8 cellular contexts compared by ENCODE assay signal in genomic region chr10:14952851-14953451, GRCh38. TPM values are rescaled to one million over a fixed set of nuclear protein-coding genes. Genes with fewer than 3 reads are reported as not detected.
DNase-seq lines count a peak whose midpoint lies in the region; ATAC-seq, FAIRE-seq and TF ChIP-seq lines count a peak whose summit lies in the region.

No MANE protein-coding gene starts in this region.

- peak overlapping the region; percentile 81 for H2AFZ ChIP-seq in K562 (ENCODE audit: low read depth, low read length)

- H3K9me1 ChIP-seq in K562 (ENCODE audit: control insufficient read depth, insufficient read depth, low read length): no peaks in the 10 kb centered on the region

- H3K9me3 ChIP-seq in HUES6 (ENCODE audit: control insufficient read depth, insufficient read depth, low read depth, low read length) (no peaks in the 10 kb centered on the region), K562 (replicated peaks; ENCODE audit: control insufficient read depth, insufficient read depth, low read depth, low read length) (no peaks in the 10 kb centered on the region)

- H3K9me3 Mint-ChIP-seq in memory B cell: no peaks in the 10 kb centered on the region

- 15% methylated on average over 11 of the region's 11 CpGs for WGBS in K562 (ENCODE audit: insufficient coverage, low coverage, missing lambda C conversion rate)

- H3K27ac ChIP-seq in HUES6 (ENCODE audit: low read depth, low read length): no peak overlapping the region
- H3K27ac ChIP-seq in K562 (ENCODE audit: extremely low read depth, low read depth, low read length): peak overlapping the region; percentile 74

- intact Hi-C loops in K562 (cut with micrococcal nuclease): loop anchor here (5.0 kb wide), 2 partner anchors 71 to 116 kb away; partner anchors contain the start of genes CDNF, HSPA14 and MSANTD7

- ATAC-seq in K562 (no peak), memory B cell (ENCODE audit: low read depth) (no peak), HG02763 (IDR thresholded peaks at IDR 0.05; ENCODE audit: unreplicated experiment) (no peak)

- peak overlapping the region; percentile 77 for H3K4me2 ChIP-seq in K562 (ENCODE audit: insufficient read depth, low read length)

- H3K27me3 Mint-ChIP-seq in memory B cell: no peaks in the 10 kb centered on the region

- in situ Hi-C loops in K562 (cut with MboI): no loop called here

- CTCF ChIA-PET in K562 (lab: Yijun Ruan, JAX; ENCODE audit: low intra/inter-chr PET ratio): no interaction called here

- TF ChIP-seq POLR2A in K562 (conservative IDR thresholded peaks at IDR 0.05): no peak

- peak overlapping the region; percentile 90 for H3K27ac Mint-ChIP-seq in memory B cell

- POLR2A ChIA-PET in K562 (lab: Yijun Ruan, JAX): interaction anchor here (0.5 to 1.8 kb wide), 7 partner anchors 9 to 378 kb away, joined by 3 to 9 read pairs (median 4); no protein-coding TSS in a partner anchor

- peaks cover 13% of the 10 kb centered on the region for H3K4me1 ChIP-seq in HUES6 (ENCODE audit: control insufficient read depth, insufficient read depth, low read length)
- H3K4me1 ChIP-seq in K562 (replicated peaks in 1 of 2; ENCODE audit: control insufficient read depth in 2 of 2, insufficient read depth in 2 of 2, low read length in 2 of 2): peaks cover 13 to 21% of the 10 kb centered on the region in 2 experiments; a peak in 4 of 5 replicates

- TF ChIP-seq RAD21 in K562 (CRISPR knock-in tag; conservative IDR thresholded peaks at IDR 0.05 in 1 of 2, IDR thresholded peaks at IDR 0.05 in 1 of 2): no peak

- H3K4me1 Mint-ChIP-seq in memory B cell: peaks cover 34% of the 10 kb centered on the region

- H3K36me3 ChIP-seq in HUES6 (ENCODE audit: control insufficient read depth, insufficient read depth, low read length) (no peaks in the 10 kb centered on the region), K562 (ENCODE audit: control insufficient read depth, insufficient read depth, low read length) (peaks cover 33% of the 10 kb centered on the region)

- BruUV-seq in K562 (replicated peaks; lab: Mats Ljungman, UMichigan): TSS peak; percentile 47

- 0 out of 2 replicates have a peak, but pooled peaks cover 3% of the 10 kb centered on the region for H4K20me1 ChIP-seq in K562 (replicated peaks; ENCODE audit: control insufficient read depth, insufficient read depth, low read length)

- H3K4me3 Mint-ChIP-seq in memory B cell: peak overlapping the region; percentile 88

- H3K4me3 ChIP-seq in HUES6 (ENCODE audit: low read depth, low read length) (peak overlapping the region; percentile 88), K562 (peak overlapping the region; percentile 74)

- H3K27me3 ChIP-seq in HUES6 (ENCODE audit: control insufficient read depth, insufficient read depth, low read length): peaks cover 26% of the 10 kb centered on the region
- H3K27me3 ChIP-seq in K562 (ENCODE audit: control insufficient read depth in 2 of 2, insufficient read depth in 2 of 2, low read length in 2 of 2): no peaks in the 10 kb centered on the region

- no peak for TF ChIP-seq CTCF in K562 (IDR thresholded peaks at IDR 0.05 in 2 of 3, conservative IDR thresholded peaks at IDR 0.05 in 1 of 3; ENCODE audit: insufficient read depth in 2 of 3, low read depth in 1 of 3, low read length in 3 of 3)

- no peak for FAIRE-seq in K562 (lab: Jason Lieb, UNC)

- H3K36me3 Mint-ChIP-seq in memory B cell: peaks cover 10% of the 10 kb centered on the region

- H3K9ac ChIP-seq in HUES6 (ENCODE audit: low read length) (peak overlapping the region; percentile 61), K562 (ENCODE audit: insufficient read depth in 1 of 2, low read depth in 2 of 2, low read length in 2 of 2) (peak overlapping the region; percentile 60 to 93)

- no peak for TF ChIP-seq EP300 in K562 (IDR thresholded peaks at IDR 0.05; ENCODE audit: low read length)

- peaks cover 54% of the 10 kb centered on the region for H3K79me2 ChIP-seq in K562 (ENCODE audit: control insufficient read depth, insufficient read depth, low read length)

- DNase-seq in AG20443 (ENCODE audit: low spot score) (peak; percentile 14), K562 (ENCODE audit: extremely low read depth in 1 of 4, low spot score in 3 of 4) (peak in 2 of 4 experiments; percentile 8 to 20), memory B cell (ENCODE audit: low spot score in 2 of 2) (no peak), dedifferentiated amniotic fluid mesenchymal stem cell (ENCODE audit: extremely low spot score) (no peak), LoVo (ENCODE audit: low spot score) (no peak), NCI-H1092 treated with DMSO at 0.1 percent for 48 hours (lab: John Stamatoyannopoulos, UW) (no peak)

TF ChIP-seq in K562, 482 proteins besides CTCF, POLR2A, EP300 and RAD21:
- TF ChIP-seq SIN3A (IDR thresholded peaks at IDR 0.05; ENCODE audit: borderline replicate concordance in 2 of 2, control insufficient read depth in 1 of 2, low read depth in 2 of 2, low read length in 2 of 2): 0 out of 4 replicates have a peak, but pooled peaks of 1 of the 2 experiments have one; percentile 20
- TF ChIP-seq RBM17 (IDR thresholded peaks at IDR 0.05; ENCODE audit: borderline replicate concordance, low read depth, low read length): no peak
- 0 out of 2 replicates have a peak, but pooled peaks have one; percentile 13 for TF ChIP-seq HDAC2 (IDR thresholded peaks at IDR 0.05)
- 0 out of 4 replicates have a peak, but pooled peaks of 1 of the 2 experiments have one; percentile 9 for TF ChIP-seq TEAD1 (CRISPR knock-in tag; IDR thresholded peaks at IDR 0.05)
- no peak for TF ChIP-seq ZNF232 (CRISPR knock-in tag; IDR thresholded peaks at IDR 0.05)
- TF ChIP-seq KDM1A (IDR thresholded peaks at IDR 0.05): peak; percentile 68 to 76
- no peak for TF ChIP-seq FIP1L1 (IDR thresholded peaks at IDR 0.05; ENCODE audit: low read depth, low read length, poor library complexity, severe bottlenecking)
- peak; percentile 33 for TF ChIP-seq DACH1 (IDR thresholded peaks at IDR 0.05; ENCODE audit: partially characterized antibody)
- peak; percentile 11; the same call in 1 of the 2 replicates for TF ChIP-seq HMBOX1 (IDR thresholded peaks at IDR 0.05)

RNA-seq across cellular contexts. Expression of gene DCLRE1C, which starts 0.9 kb away (rescaled TPM):
- 28.6 and 101 TPM in 2 replicates for total RNA-seq in K562 (2011; cell fraction: chromatin; rRNA removed; ENCODE audit: low replicate concordance)
- total RNA-seq in K562 (2011; cell fraction: nucleolus; rRNA removed): 15.3 and 118 TPM in 2 replicates
- total RNA-seq in K562 (2011; cell fraction: nucleoplasm; rRNA removed): 19.7 and 20.5 TPM in 2 replicates
- total RNA-seq in K562 (2014; rRNA removed) (8.8 and 10.5 TPM in 2 replicates), K562 (2014; rRNA removed; fragmentation: Illumina TruSeq; extraction: Trizol) (21.4 and 22.2 TPM in 2 replicates), K562 (2015; rRNA removed; fragmentation: Illumina TruSeq; extraction: Trizol) (19.5 and 19.6 TPM in 2 replicates), K562 (2021) (10.5 and 13.0 TPM in 2 replicates)
- polyA plus RNA-seq in K562 (2011; rRNA removed) (7.6 and 10.5 TPM in 2 replicates), K562 (2014; fragmentation: Illumina TruSeq; extraction: Trizol) (13.9 and 15.5 TPM in 2 replicates), K562 (2014; fragmentation: Nextera tagmentation; extraction: Ambion mirVana) (10 to 100 TPM; 15.6 to 22.0 TPM), K562 (2014; rRNA removed) (8.3 and 10.0 TPM in 2 replicates)
- 2.8 and 4.0 TPM in 2 replicates for polyA plus RNA-seq in K562 (2011; cell fraction: cytosol; rRNA removed)
- polyA plus RNA-seq in K562 (2011; cell fraction: nucleus; rRNA removed): 8.5 and 9.4 TPM in 2 replicates
- 7.7 and 11.3 TPM in 2 replicates for polyA plus RNA-seq in K562 (2012)
- polyA minus RNA-seq in K562 (2011; rRNA and poly(A)+ RNA removed): 18.7 and 20.0 TPM in 2 replicates
- polyA minus RNA-seq in K562 (2011; cell fraction: cytosol; rRNA and poly(A)+ RNA removed): 5.4 and 6.3 TPM in 2 replicates
- 13.6 and 16.2 TPM in 2 replicates for polyA minus RNA-seq in K562 (2011; cell fraction: nucleus; rRNA and poly(A)+ RNA removed)

RNA-seq across cellular contexts. Expression of gene MEIG1, which starts 6.2 kb away (rescaled TPM):
- not detected in 2 replicates for total RNA-seq in K562 (2011; cell fraction: chromatin; rRNA removed; ENCODE audit: low replicate concordance)
- total RNA-seq in K562 (2011; cell fraction: nucleolus; rRNA removed): not detected in 2 replicates
- not detected in 2 replicates for total RNA-seq in K562 (2011; cell fraction: nucleoplasm; rRNA removed)
- total RNA-seq in K562 (2014; rRNA removed) (1.7 TPM in 1 of 2 replicates, not detected in the other), K562 (2014; rRNA removed; fragmentation: Illumina TruSeq; extraction: Trizol) (0.58 TPM in 1 of 2 replicates, not detected in the other), K562 (2015; rRNA removed; fragmentation: Illumina TruSeq; extraction: Trizol) (not detected in 2 replicates), K562 (2021) (not detected in 2 replicates)
- polyA plus RNA-seq in K562 (2011; rRNA removed) (0.51 TPM in 1 of 2 replicates, not detected in the other), K562 (2014; fragmentation: Illumina TruSeq; extraction: Trizol) (0.42 TPM in 1 of 2 replicates, not detected in the other), K562 (2014; fragmentation: Nextera tagmentation; extraction: Ambion mirVana) (under 1 TPM; 0.50 to 0.77 TPM), K562 (2014; rRNA removed) (0.19 and 0.78 TPM in 2 replicates)
- polyA plus RNA-seq in K562 (2011; cell fraction: cytosol; rRNA removed): not detected in 2 replicates
- not detected in 2 replicates for polyA plus RNA-seq in K562 (2011; cell fraction: nucleus; rRNA removed)
- 0.44 and 0.48 TPM in 2 replicates for polyA plus RNA-seq in K562 (2012)
- polyA minus RNA-seq in K562 (2011; rRNA and poly(A)+ RNA removed): not detected in 2 replicates
- not detected in 2 replicates for polyA minus RNA-seq in K562 (2011; cell fraction: cytosol; rRNA and poly(A)+ RNA removed)
- polyA minus RNA-seq in K562 (2011; cell fraction: nucleus; rRNA and poly(A)+ RNA removed): not detected in 2 replicates
